Comparison of ENCODE assay signal across 19 cellular contexts in the genomic region with DNA sequence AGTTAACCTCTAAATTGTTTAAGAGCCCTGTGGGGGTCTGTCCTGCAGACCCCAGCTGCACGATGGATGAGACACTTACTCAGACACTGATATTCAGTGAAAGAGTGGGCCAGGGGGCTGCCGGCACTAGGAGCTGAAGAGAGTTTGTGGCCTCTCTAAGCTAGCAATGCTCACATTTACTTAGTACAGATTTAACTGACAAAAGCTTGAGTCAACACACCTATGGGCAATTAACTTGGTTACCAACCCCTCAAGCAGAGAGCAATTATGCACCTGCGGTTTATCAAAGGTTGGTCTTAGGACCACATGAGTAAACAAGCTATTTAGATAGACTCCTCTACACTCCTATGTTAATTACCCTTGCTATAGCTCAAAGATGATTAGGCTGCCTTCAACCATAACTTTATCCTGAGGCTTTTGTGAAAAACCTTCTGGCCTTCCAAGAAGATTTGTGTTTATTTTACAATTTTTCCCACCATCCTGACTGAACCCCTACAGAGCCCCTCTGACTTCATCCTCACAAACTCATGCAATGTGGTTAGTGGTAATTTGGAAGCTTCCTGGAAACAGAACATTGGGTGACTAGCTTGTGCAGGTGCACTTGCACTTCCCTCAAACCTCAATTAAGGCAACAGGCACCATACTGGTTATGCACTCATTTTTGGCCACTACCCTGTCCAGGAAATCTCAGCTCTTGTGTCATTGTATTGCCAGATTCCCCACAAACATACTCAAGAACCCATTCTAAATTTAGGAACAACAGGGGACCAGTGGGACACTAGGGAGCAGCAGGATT.
DNase-seq lines count a peak whose midpoint lies in the region; ATAC-seq, FAIRE-seq and TF ChIP-seq lines count a peak whose summit lies in the region.
"Had no signal": no experiment of that assay in that cellular context is flagged by ENCODE, and none has a peak within 500 bp of the region (broad histone marks: within the 10 kb centered on the region; RNA-seq: fewer than 3 reads in every experiment).

No MANE protein-coding gene starts in this region.

- H4K5ac ChIP-seq in H9 (ENCODE audit: insufficient read length, low read depth, low read length): no peak overlapping the region

- H4K91ac ChIP-seq in H9 (ENCODE audit: insufficient read length, low read depth, low read length): no peak overlapping the region

- no peak overlapping the region for H3K14ac ChIP-seq in H9 (ENCODE audit: insufficient read depth, low read length)

- H3K36me3 ChIP-seq in mucosa of descending colon (ENCODE audit: low read depth): no peaks in the 10 kb centered on the region
- H3K36me3 ChIP-seq: MG63 had no signal

- H3K18ac ChIP-seq in H9 (ENCODE audit: insufficient read length, low read depth, low read length): no peak overlapping the region

- H3K9ac ChIP-seq in H9 (ENCODE audit: extremely low read depth, insufficient read length, low read length): no peak overlapping the region

- no peak overlapping the region for H2BK12ac ChIP-seq in H9 (ENCODE audit: insufficient read length, low read depth, low read length)

- no peak overlapping the region for H3K23ac ChIP-seq in H9 (ENCODE audit: insufficient read length, low read depth, low read length)

- no peak overlapping the region for H2BK20ac ChIP-seq in H9 (ENCODE audit: low read depth, low read length, poor library complexity, severe bottlenecking)

- no peak for TF ChIP-seq CTCF in mucosa of descending colon (IDR thresholded peaks at IDR 0.05)
- TF ChIP-seq CTCF in H9 (conservative IDR thresholded peaks at IDR 0.05): no peak

- no peak overlapping the region for H2BK15ac ChIP-seq in H9 (ENCODE audit: low read depth, low read length)

- no peaks in the 10 kb centered on the region for H4K20me1 ChIP-seq in H9 (ENCODE audit: control insufficient read depth, insufficient read depth, insufficient read length)

- ATAC-seq in mucosa of descending colon: peak; percentile 88
- no peak for ATAC-seq in HG02938 (IDR thresholded peaks at IDR 0.05; ENCODE audit: unreplicated experiment)
- no peak for ATAC-seq in stimulated activated naive CD8-positive, alpha-beta T cell treated with anti-CD3 and anti-CD28 coated beads, Interleukin-15, Interleukin-2, amounts not matched to agents 100 U/mL and 50 U/mL, for 24 hours
- no peak for ATAC-seq in GM21367 (IDR thresholded peaks at IDR 0.05; ENCODE audit: unreplicated experiment)

- FAIRE-seq in GM12892 (lab: Jason Lieb, UNC): peak; percentile 24
- FAIRE-seq: D721Med, H1 had no signal

- WGBS in H9 (ENCODE audit: extremely low coverage, insufficient read length, low lambda C conversion rate): no CpG with 5 or more reads among the region's 3 CpGs

- DNase-seq in GM12892 (ENCODE audit: insufficient read length) (no peak), NCI-H146 treated with DMSO at 0.1 percent for 48 hours (lab: John Stamatoyannopoulos, UW; ENCODE audit: unreplicated experiment) (peak; percentile 0), SW480 (ENCODE audit: low spot score) (peak; percentile 1), mucosa of descending colon (peak in 1 of 3 donors; percentile 36), H9 (no peak)
- no peak for DNase-seq in stimulated activated naive CD8-positive, alpha-beta T cell treated with anti-CD3 and anti-CD28 coated beads, Interleukin-15, Interleukin-2, amounts not matched to agents 100 U/mL and 50 U/mL, for 24 hours
- DNase-seq: CD4-positive, alpha-beta memory T cell; HFFc6; MG63; NCI-H1105 treated with DMSO at 0.1 percent for 48 hours; NCI-H2081; NCI-H345; SIG-M5; T-helper 2 cell had no signal

- H3K27me3 Mint-ChIP-seq in H9 (ENCODE audit: low read depth): peaks cover 50% of the 10 kb centered on the region
- H3K27me3 Mint-ChIP-seq: B cell had no signal

- no peak overlapping the region for H3K56ac ChIP-seq in H9 (ENCODE audit: insufficient read length, low read depth, low read length)

- peaks cover 14% of the 10 kb centered on the region for H3K27me3 ChIP-seq in H9 (ENCODE audit: insufficient read depth, low read length)
- H3K27me3 ChIP-seq: MG63 had no signal

- no peak for TF ChIP-seq POLR2A in GM12892 (IDR thresholded peaks at IDR 0.05; ENCODE audit: low read depth, low read length)

- H2BK120ac ChIP-seq in H9 (ENCODE audit: low read depth, low read length, poor library complexity, severe bottlenecking): no peak overlapping the region

- peaks cover 0 to 1% (median 0%) of the 10 kb centered on the region in 3 experiments; a peak in 3 of 7 replicates for H3K36me3 Mint-ChIP-seq in H9 (ENCODE audit: insufficient read depth in 1 of 3, low read depth in 3 of 3)
- H3K36me3 Mint-ChIP-seq: CD4-positive, alpha-beta memory T cell had no signal

- H3K79me2 ChIP-seq in H9 (ENCODE audit: insufficient read depth, low read length): no peaks in the 10 kb centered on the region

- H3K9me3 ChIP-seq in mucosa of descending colon (no peaks in the 10 kb centered on the region), H9 (ENCODE audit: control insufficient read depth, low read depth, low read length) (peaks cover 22% of the 10 kb centered on the region)
- H3K9me3 ChIP-seq: MG63 had no signal

- no peak overlapping the region for H3K4me3 ChIP-seq in mucosa of descending colon
- H3K4me3 ChIP-seq: MG63 had no signal

- H3K4me1 Mint-ChIP-seq in H9: peaks cover 2 to 3% of the 10 kb centered on the region in 2 experiments; a peak in 1 of 4 replicates
- H3K4me1 Mint-ChIP-seq: B cell; CD4-positive, alpha-beta memory T cell had no signal

- intact Hi-C loops in mucosa of descending colon (cut with DNase I, micrococcal nuclease): no loop called here

- H3K27ac Mint-ChIP-seq in H9: no peak overlapping the region; a peak in 1 of 7 replicates
- H3K27ac Mint-ChIP-seq: B cell; CD4-positive, alpha-beta memory T cell; HFFc6 had no signal

- H3K27ac ChIP-seq in H9 (ENCODE audit: insufficient read length, low read depth, low read length): no peak overlapping the region

- H3K4me2 ChIP-seq in H9 (ENCODE audit: insufficient read depth, insufficient read length, low read length): no peak overlapping the region

- H2BK5ac ChIP-seq in H9 (ENCODE audit: insufficient read length, low read length): no peak overlapping the region

- H3K4me1 ChIP-seq in mucosa of descending colon (ENCODE audit: low read depth) (no peaks in the 10 kb centered on the region), H9 (ENCODE audit: insufficient read depth, low read length) (no peaks in the 10 kb centered on the region)

- H3T11ph ChIP-seq in H9 (ENCODE audit: low read length): no peak overlapping the region

- H3K79me1 ChIP-seq in H9 (ENCODE audit: insufficient read depth, low read depth, low read length, poor library complexity, severe bottlenecking): no peaks in the 10 kb centered on the region

- no peak overlapping the region; a peak in 1 of 5 replicates for H3K4me3 Mint-ChIP-seq in H9
- H3K4me3 Mint-ChIP-seq: B cell; CD4-positive, alpha-beta memory T cell; HFFc6 had no signal

- H3K9me3 Mint-ChIP-seq in H9: peaks cover 53 to 71% of the 10 kb centered on the region in 2 experiments
- H3K9me3 Mint-ChIP-seq: CD4-positive, alpha-beta memory T cell had no signal

- H4K8ac ChIP-seq in H9 (replicated peaks; ENCODE audit: insufficient read length, low read depth, low read length): no peak overlapping the region

- no peaks in the 10 kb centered on the region for H3K23me2 ChIP-seq in H9 (ENCODE audit: insufficient read length, low read depth, low read length, poor library complexity, severe bottlenecking)

- H2AK5ac ChIP-seq in H9 (ENCODE audit: insufficient read length, low read length): no peak overlapping the region

- H2AFZ ChIP-seq in H9 (ENCODE audit: low read length): no peak overlapping the region

- no peak overlapping the region for H3K4ac ChIP-seq in H9 (ENCODE audit: low read depth, low read length)

Comparison
In these comparisons a context has a peak if more than half of its experiments do, and no peak if none do; other contexts are left out.
1. DNase-seq: peak in NCI-H146 treated with DMSO at 0.1 percent for 48 hours (single experiment) and SW480 (single experiment); none in GM12892 (single experiment), H9 (single experiment) and stimulated activated naive CD8-positive, alpha-beta T cell treated with anti-CD3 and anti-CD28 coated beads, Interleukin-15, Interleukin-2, amounts not matched to agents 100 U/mL and 50 U/mL, for 24 hours (single experiment).